In genomic region chr3:136802481-136802996, GRCh38 we compare ENCODE assay signal across 12 cellular contexts. TPM values are rescaled to one million over a fixed set of nuclear protein-coding genes. Genes with fewer than 3 reads are reported as not detected.
DNase-seq lines count a peak whose midpoint lies in the region; ATAC-seq, FAIRE-seq and TF ChIP-seq lines count a peak whose summit lies in the region.
"Had no signal": no experiment of that assay in that cellular context is flagged by ENCODE, and none has a peak within 500 bp of the region (broad histone marks: within the 10 kb centered on the region; RNA-seq: fewer than 3 reads in every experiment).

No MANE protein-coding gene starts in this region.

- H3K27ac ChIP-seq in K562 (ENCODE audit: extremely low read depth, low read depth, low read length) (no peak overlapping the region), HepG2 (ENCODE audit: extremely low read length, insufficient read depth, low read length) (no peak overlapping the region)

- H3K4me3 Mint-ChIP-seq in activated T-helper 1 cell treated with anti-CD3 and anti-CD28 coated beads, Interleukin-12 subunit alpha, Interleukin-12 subunit beta, Interleukin-2, Interleukin-4 antibody, amounts not matched to agents 30 ng/mL and 10 ng/mL and 1 ng/mL, durations not matched to agents 14 hours and 24 hours and 36 hours, result no peak overlapping the region
- H3K4me3 Mint-ChIP-seq: CD4-positive, alpha-beta memory T cell had no signal

- no peak for TF ChIP-seq EP300 in K562 (IDR thresholded peaks at IDR 0.05; ENCODE audit: low read length)
- TF ChIP-seq EP300 in HepG2 (IDR thresholded peaks at IDR 0.05; ENCODE audit: low read depth in 2 of 2, low read length in 2 of 2), result no peak
- no peak for TF ChIP-seq EP300 in HepG2 (CRISPR knock-in tag; IDR thresholded peaks at IDR 0.05; ENCODE audit: borderline replicate concordance)

- no peak for TF ChIP-seq CTCF in K562 (IDR thresholded peaks at IDR 0.05 in 2 of 3, conservative IDR thresholded peaks at IDR 0.05 in 1 of 3; ENCODE audit: insufficient read depth in 2 of 3, low read depth in 1 of 3, low read length in 3 of 3)
- no peak for TF ChIP-seq CTCF in HepG2 (CRISPR knock-in tag; IDR thresholded peaks at IDR 0.05)

- H3K9me3 ChIP-seq in K562 (replicated peaks; ENCODE audit: control insufficient read depth, insufficient read depth, low read depth, low read length) (no peaks in the 10 kb centered on the region), HepG2 (ENCODE audit: low read length) (no peaks in the 10 kb centered on the region)

- H3K4me2 ChIP-seq in K562 (ENCODE audit: insufficient read depth, low read length) (no peak overlapping the region), HepG2 (ENCODE audit: low read depth, low read length) (no peak overlapping the region)

- intact Hi-C loops in K562 (cut with micrococcal nuclease) (no loop called here), HepG2 (cut with micrococcal nuclease; ENCODE audit: unreplicated experiment) (no loop called here)
- intact Hi-C loops in activated T-helper 1 cell treated with anti-CD3 and anti-CD28 coated beads, Interleukin-12 subunit alpha, Interleukin-12 subunit beta, Interleukin-2, Interleukin-4 antibody, amounts not matched to agents 30 ng/mL and 10 ng/mL and 1 ng/mL, durations not matched to agents 14 hours and 24 hours and 36 hours (cut with micrococcal nuclease), result no loop called here

- in situ Hi-C loops in Caki2 (cut with HindIII; ENCODE audit: low pct_unique_long_range_greater_than_20kb, low sequenced_read_pairs) (no loop called here), K562 (cut with MboI) (no loop called here), HepG2 (cut with HindIII; ENCODE audit: extremely low pct_ligation_motif_present, low pct_unique_long_range_greater_than_20kb) (no loop called here)

- no peak for FAIRE-seq in K562 (lab: Jason Lieb, UNC)
- FAIRE-seq in HepG2 (lab: Jason Lieb, UNC), result no peak
- FAIRE-seq: endometrium, TTC549 had no signal

- peak overlapping the region; percentile 28; the same call in 1 of the 2 replicates for H2AFZ ChIP-seq in K562 (ENCODE audit: low read depth, low read length)
- H2AFZ ChIP-seq in HepG2 (ENCODE audit: low read length), result no peak overlapping the region

- TF ChIP-seq POLR2A in K562 (conservative IDR thresholded peaks at IDR 0.05), result no peak
- no peak for TF ChIP-seq POLR2A in HepG2 (IDR thresholded peaks at IDR 0.05; ENCODE audit: insufficient read depth in 1 of 2, low read depth in 2 of 2, low read length in 2 of 2)

- no peaks in the 10 kb centered on the region; a peak in 1 of 5 replicates for H3K4me1 ChIP-seq in K562 (replicated peaks in 1 of 2; ENCODE audit: control insufficient read depth in 2 of 2, insufficient read depth in 2 of 2, low read length in 2 of 2)
- 0 out of 2 replicates have a peak, but pooled peaks cover 7% of the 10 kb centered on the region for H3K4me1 ChIP-seq in HepG2 (ENCODE audit: insufficient read depth, low read length)

- no peaks in the 10 kb centered on the region for H3K36me3 ChIP-seq in K562 (ENCODE audit: control insufficient read depth, insufficient read depth, low read length)
- no peaks in the 10 kb centered on the region for H3K36me3 ChIP-seq in HepG2 (replicated peaks in 1 of 2; ENCODE audit: control insufficient read depth in 1 of 2, insufficient read depth in 2 of 2, low read length in 2 of 2)

- H3K4me3 ChIP-seq in K562, result no peak overlapping the region
- H3K4me3 ChIP-seq in HepG2 (replicated peaks in 1 of 3; ENCODE audit: insufficient read depth in 1 of 3, low read depth in 2 of 3, low read length in 3 of 3), result no peak overlapping the region

- H3K79me2 ChIP-seq in K562 (ENCODE audit: control insufficient read depth, insufficient read depth, low read length) (no peaks in the 10 kb centered on the region), HepG2 (ENCODE audit: insufficient read depth, low read length) (no peaks in the 10 kb centered on the region)

- H3K9me1 ChIP-seq in K562 (ENCODE audit: control insufficient read depth, insufficient read depth, low read length), result no peaks in the 10 kb centered on the region

- DNase-seq in Caki2 (ENCODE audit: low read depth), result peak; percentile 73
- peak; percentile 53 for DNase-seq in NCI-H1105 (lab: John Stamatoyannopoulos, UW)
- DNase-seq in K562 (ENCODE audit: extremely low read depth in 1 of 4, low spot score in 3 of 4), result no peak
- DNase-seq in HepG2 (ENCODE audit: low spot score), result no peak
- DNase-seq in activated T-helper 1 cell treated with anti-CD3 and anti-CD28 coated beads, Interleukin-12 subunit alpha, Interleukin-12 subunit beta, Interleukin-2, Interleukin-4 antibody, amounts not matched to agents 30 ng/mL and 10 ng/mL and 1 ng/mL, durations not matched to agents 14 hours and 24 hours and 36 hours (ENCODE audit: low spot score), result no peak
- no peak for DNase-seq in stimulated activated naive CD4-positive, alpha-beta T cell (lab: John Stamatoyannopoulos, UW)
- no peak for DNase-seq in NCI-H524 (lab: John Stamatoyannopoulos, UW)
- DNase-seq: CD4-positive, alpha-beta memory T cell; stimulated activated CD4-positive, alpha-beta T cell treated with anti-CD3 and anti-CD28 coated beads, Interleukin-12 subunit alpha, Interleukin-12 subunit beta, amount 100 ng/mL, for 4 hours had no signal

- H3K27ac Mint-ChIP-seq in activated T-helper 1 cell treated with anti-CD3 and anti-CD28 coated beads, Interleukin-12 subunit alpha, Interleukin-12 subunit beta, Interleukin-2, Interleukin-4 antibody, amounts not matched to agents 30 ng/mL and 10 ng/mL and 1 ng/mL, durations not matched to agents 14 hours and 24 hours and 36 hours, result no peak overlapping the region
- H3K27ac Mint-ChIP-seq: CD4-positive, alpha-beta memory T cell had no signal

- peaks cover 14% of the 10 kb centered on the region for H3K27me3 Mint-ChIP-seq in activated T-helper 1 cell treated with anti-CD3 and anti-CD28 coated beads, Interleukin-12 subunit alpha, Interleukin-12 subunit beta, Interleukin-2, Interleukin-4 antibody, amounts not matched to agents 30 ng/mL and 10 ng/mL and 1 ng/mL, durations not matched to agents 14 hours and 24 hours and 36 hours (ENCODE audit: insufficient read depth)
- H3K27me3 Mint-ChIP-seq: CD4-positive, alpha-beta memory T cell had no signal

- 30% methylated on average over 5 of the region's 5 CpGs for WGBS in K562 (ENCODE audit: insufficient coverage, low coverage, missing lambda C conversion rate)
- WGBS in HepG2 (ENCODE audit: low lambda C conversion rate), result 19% methylated on average over 5 of the region's 5 CpGs

- CTCF ChIA-PET in K562 (lab: Yijun Ruan, JAX; ENCODE audit: low intra/inter-chr PET ratio), result no interaction called here
- CTCF ChIA-PET in HepG2 (lab: Yijun Ruan, JAX; ENCODE audit: low intra/inter-chr PET ratio, low total read pairs), result no interaction called here

- peaks cover 5% of the 10 kb centered on the region for H3K4me1 Mint-ChIP-seq in activated T-helper 1 cell treated with anti-CD3 and anti-CD28 coated beads, Interleukin-12 subunit alpha, Interleukin-12 subunit beta, Interleukin-2, Interleukin-4 antibody, amounts not matched to agents 30 ng/mL and 10 ng/mL and 1 ng/mL, durations not matched to agents 14 hours and 24 hours and 36 hours (ENCODE audit: low read depth)

- TF ChIP-seq RAD21 in K562 (CRISPR knock-in tag; conservative IDR thresholded peaks at IDR 0.05 in 1 of 2, IDR thresholded peaks at IDR 0.05 in 1 of 2) (no peak), HepG2 (CRISPR knock-in tag; IDR thresholded peaks at IDR 0.05) (no peak)

- no peaks in the 10 kb centered on the region for H3K36me3 Mint-ChIP-seq in activated T-helper 1 cell treated with anti-CD3 and anti-CD28 coated beads, Interleukin-12 subunit alpha, Interleukin-12 subunit beta, Interleukin-2, Interleukin-4 antibody, amounts not matched to agents 30 ng/mL and 10 ng/mL and 1 ng/mL, durations not matched to agents 14 hours and 24 hours and 36 hours (ENCODE audit: low read depth)
- H3K36me3 Mint-ChIP-seq: CD4-positive, alpha-beta memory T cell had no signal

- POLR2A ChIA-PET in K562 (lab: Yijun Ruan, JAX) (no interaction called here), HepG2 (lab: Yijun Ruan, JAX) (interaction anchor here (0.7 kb wide), 1 partner anchor 211 kb away, joined by 3 read pairs; no protein-coding TSS in a partner anchor)

- H4K20me1 ChIP-seq in K562 (replicated peaks; ENCODE audit: control insufficient read depth, insufficient read depth, low read length), result no peaks in the 10 kb centered on the region
- no peaks in the 10 kb centered on the region for H4K20me1 ChIP-seq in HepG2 (ENCODE audit: insufficient read depth, low read length)

- no peak; the same call in 2 of the 3 replicates for ATAC-seq in K562
- ATAC-seq in HepG2, result no peak
- no peak for ATAC-seq in GM19397 (IDR thresholded peaks at IDR 0.05; ENCODE audit: unreplicated experiment)

- H3K9me3 Mint-ChIP-seq in activated T-helper 1 cell treated with anti-CD3 and anti-CD28 coated beads, Interleukin-12 subunit alpha, Interleukin-12 subunit beta, Interleukin-2, Interleukin-4 antibody, amounts not matched to agents 30 ng/mL and 10 ng/mL and 1 ng/mL, durations not matched to agents 14 hours and 24 hours and 36 hours, result no peaks in the 10 kb centered on the region

- H3K9ac ChIP-seq in K562 (ENCODE audit: insufficient read depth in 1 of 2, low read depth in 2 of 2, low read length in 2 of 2), result no peak overlapping the region
- H3K9ac ChIP-seq in HepG2 (ENCODE audit: insufficient read depth, low read depth, low read length), result no peak overlapping the region

- BruUV-seq in K562 (replicated peaks; lab: Mats Ljungman, UMichigan) (no TSS peak), HepG2 (replicated peaks; lab: Mats Ljungman, UMichigan) (no TSS peak)

- H3K27me3 ChIP-seq in K562 (ENCODE audit: control insufficient read depth in 2 of 2, insufficient read depth in 2 of 2, low read length in 2 of 2), result no peaks in the 10 kb centered on the region
- H3K27me3 ChIP-seq in HepG2 (ENCODE audit: control insufficient read depth in 1 of 2, insufficient read depth in 2 of 2, low read length in 2 of 2), result no peaks in the 10 kb centered on the region

RNA-seq across cellular contexts. Expression of gene SLC35G2, which starts 16.4 kb away (rescaled TPM):
- 15.8 and 16.5 TPM in 2 replicates for total RNA-seq in Caki2 (2014; rRNA removed; shearing (Covaris generic); ENCODE audit: low replicate concordance)
- 7.0 and 14.8 TPM in 2 replicates for total RNA-seq in K562 (2011; cell fraction: chromatin; rRNA removed; ENCODE audit: low replicate concordance)
- total RNA-seq in K562 (2011; cell fraction: nucleolus; rRNA removed), result 5.0 and 6.0 TPM in 2 replicates
- 9.5 and 10.6 TPM in 2 replicates for total RNA-seq in K562 (2011; cell fraction: nucleoplasm; rRNA removed)
- total RNA-seq in K562 (2014; rRNA removed) (2.1 and 3.6 TPM in 2 replicates), K562 (2014; rRNA removed; fragmentation: Illumina TruSeq; extraction: Trizol) (3.2 and 4.3 TPM in 2 replicates), K562 (2015; rRNA removed; fragmentation: Illumina TruSeq; extraction: Trizol) (2.8 and 3.8 TPM in 2 replicates), K562 (2021) (2.1 and 3.1 TPM in 2 replicates), HepG2 (2016; rRNA removed; fragmentation: Illumina TruSeq; extraction: Trizol) (4.2 and 7.6 TPM in 2 replicates)
- polyA plus RNA-seq in K562 (2011; rRNA removed) (4.5 and 5.9 TPM in 2 replicates), K562 (2014; fragmentation: Illumina TruSeq; extraction: Trizol) (2.6 and 3.0 TPM in 2 replicates), K562 (2014; fragmentation: Nextera tagmentation; extraction: Ambion mirVana) (1 to 10 TPM; 2.8 to 3.1 TPM), K562 (2014; rRNA removed) (2.7 and 3.3 TPM in 2 replicates), HepG2 (2011; rRNA removed) (10.3 and 10.7 TPM in 2 replicates)
- polyA plus RNA-seq in K562 (2011; cell fraction: cytosol; rRNA removed), result 1.5 and 3.7 TPM in 2 replicates
- 4.5 and 5.1 TPM in 2 replicates for polyA plus RNA-seq in K562 (2011; cell fraction: nucleus; rRNA removed)
- polyA plus RNA-seq in K562 (2012), result 2.3 and 2.6 TPM in 2 replicates
- 3.9 and 5.0 TPM in 2 replicates for polyA minus RNA-seq in K562 (2011; rRNA and poly(A)+ RNA removed)
- polyA minus RNA-seq in K562 (2011; cell fraction: cytosol; rRNA and poly(A)+ RNA removed), result 0.91 and 2.0 TPM in 2 replicates
- 3.2 and 3.5 TPM in 2 replicates for polyA minus RNA-seq in K562 (2011; cell fraction: nucleus; rRNA and poly(A)+ RNA removed)
- total RNA-seq in HepG2 (2016; cell fraction: cytosol; rRNA removed; fragmentation: Illumina TruSeq; extraction: Trizol; ENCODE audit: low read depth), result 2.3 and 2.7 TPM in 2 replicates
- total RNA-seq in HepG2 (2016; cell fraction: insoluble cytoplasmic fraction; rRNA removed; fragmentation: Illumina TruSeq; extraction: Trizol), result 4.5 and 6.6 TPM in 2 replicates
- total RNA-seq in HepG2 (2016; cell fraction: membrane; rRNA removed; fragmentation: Illumina TruSeq; extraction: Trizol), result 5.0 and 5.3 TPM in 2 replicates
- 7.8 and 11.3 TPM in 2 replicates for total RNA-seq in HepG2 (2016; cell fraction: nucleus; rRNA removed; fragmentation: Illumina TruSeq; extraction: Trizol)
- 4.8 and 10.3 TPM in 2 replicates for polyA plus RNA-seq in HepG2 (2011; cell fraction: cytosol; rRNA removed)
- 8.3 and 11.0 TPM in 2 replicates for polyA plus RNA-seq in HepG2 (2011; cell fraction: nucleus; rRNA removed)
- 10.6 and 13.1 TPM in 2 replicates for polyA plus RNA-seq in HepG2 (2012)
- 1.1 TPM in 2 replicates for polyA plus RNA-seq in HepG2 (2016; cell fraction: cytosol; fragmentation: Illumina TruSeq; extraction: Trizol; ENCODE audit: low read depth)
- 3.3 and 3.4 TPM in 2 replicates for polyA plus RNA-seq in HepG2 (2016; cell fraction: insoluble cytoplasmic fraction; fragmentation: Illumina TruSeq; extraction: Trizol; ENCODE audit: low read depth)
- 1.4 and 1.9 TPM in 2 replicates for polyA plus RNA-seq in HepG2 (2016; cell fraction: membrane; fragmentation: Illumina TruSeq; extraction: Trizol; ENCODE audit: low read depth)
- polyA plus RNA-seq in HepG2 (2016; cell fraction: nucleus; fragmentation: Illumina TruSeq; extraction: Trizol; ENCODE audit: insufficient read depth, low read depth), result 14.6 and 16.3 TPM in 2 replicates
- 5.3 and 12.2 TPM in 2 replicates for polyA minus RNA-seq in HepG2 (2011; rRNA and poly(A)+ RNA removed; ENCODE audit: low replicate concordance)
- polyA minus RNA-seq in HepG2 (2011; cell fraction: cytosol; rRNA and poly(A)+ RNA removed), result 3.6 and 5.6 TPM in 2 replicates
- polyA minus RNA-seq in HepG2 (2011; cell fraction: nucleus; rRNA and poly(A)+ RNA removed), result 8.5 and 9.3 TPM in 2 replicates
- 2.6 and 3.0 TPM in 2 replicates for total RNA-seq in activated T-helper 1 cell treated with anti-CD3 and anti-CD28 coated beads, Interleukin-12 subunit alpha, Interleukin-12 subunit beta, Interleukin-2, Interleukin-4 antibody, amounts not matched to agents 30 ng/mL and 10 ng/mL and 1 ng/mL, durations not matched to agents 14 hours and 24 hours and 36 hours

RNA-seq across cellular contexts. Expression of gene STAG1, which starts 50.4 kb away (rescaled TPM):
- 10.8 and 19.2 TPM in 2 replicates for total RNA-seq in Caki2 (2014; rRNA removed; shearing (Covaris generic); ENCODE audit: low replicate concordance)
- 10.7 and 41.9 TPM in 2 replicates for total RNA-seq in K562 (2011; cell fraction: chromatin; rRNA removed; ENCODE audit: low replicate concordance)
- 4.2 and 7.6 TPM in 2 replicates for total RNA-seq in K562 (2011; cell fraction: nucleolus; rRNA removed)
- total RNA-seq in K562 (2011; cell fraction: nucleoplasm; rRNA removed), result 15.5 and 17.0 TPM in 2 replicates
- total RNA-seq in K562 (2014; rRNA removed), result 8.0 and 8.2 TPM in 2 replicates
- total RNA-seq in K562 (2014; rRNA removed; fragmentation: Illumina TruSeq; extraction: Trizol), result 15.1 and 18.4 TPM in 2 replicates
- total RNA-seq in K562 (2015; rRNA removed; fragmentation: Illumina TruSeq; extraction: Trizol), result 15.5 and 17.7 TPM in 2 replicates
- 12.1 and 14.8 TPM in 2 replicates for total RNA-seq in K562 (2021)
- polyA plus RNA-seq in K562 (2011; rRNA removed), result 4.7 and 8.8 TPM in 2 replicates
- polyA plus RNA-seq in K562 (2011; cell fraction: cytosol; rRNA removed), result 1.2 and 2.2 TPM in 2 replicates
- 2.9 and 3.1 TPM in 2 replicates for polyA plus RNA-seq in K562 (2011; cell fraction: nucleus; rRNA removed)
- 5.7 and 6.9 TPM in 2 replicates for polyA plus RNA-seq in K562 (2012)
- 8.1 and 9.1 TPM in 2 replicates for polyA plus RNA-seq in K562 (2014; fragmentation: Illumina TruSeq; extraction: Trizol)
- 1 to 10 TPM; 2.7 to 3.9 TPM for polyA plus RNA-seq in K562 (2014; fragmentation: Nextera tagmentation; extraction: Ambion mirVana)
- polyA plus RNA-seq in K562 (2014; rRNA removed), result 6.7 and 6.8 TPM in 2 replicates
- 20.7 TPM in 2 replicates for polyA minus RNA-seq in K562 (2011; rRNA and poly(A)+ RNA removed)
- 4.4 and 6.0 TPM in 2 replicates for polyA minus RNA-seq in K562 (2011; cell fraction: cytosol; rRNA and poly(A)+ RNA removed)
- polyA minus RNA-seq in K562 (2011; cell fraction: nucleus; rRNA and poly(A)+ RNA removed), result 5.9 and 10.9 TPM in 2 replicates
- total RNA-seq in HepG2 (2016; rRNA removed; fragmentation: Illumina TruSeq; extraction: Trizol), result 25.9 and 37.8 TPM in 2 replicates
- total RNA-seq in HepG2 (2016; cell fraction: cytosol; rRNA removed; fragmentation: Illumina TruSeq; extraction: Trizol; ENCODE audit: low read depth), result 12.4 and 13.3 TPM in 2 replicates
- 27.2 and 38.3 TPM in 2 replicates for total RNA-seq in HepG2 (2016; cell fraction: insoluble cytoplasmic fraction; rRNA removed; fragmentation: Illumina TruSeq; extraction: Trizol)
- 13.0 and 13.7 TPM in 2 replicates for total RNA-seq in HepG2 (2016; cell fraction: membrane; rRNA removed; fragmentation: Illumina TruSeq; extraction: Trizol)
- total RNA-seq in HepG2 (2016; cell fraction: nucleus; rRNA removed; fragmentation: Illumina TruSeq; extraction: Trizol), result 45.3 and 46.5 TPM in 2 replicates
- 5.8 and 6.2 TPM in 2 replicates for polyA plus RNA-seq in HepG2 (2011; rRNA removed)
- polyA plus RNA-seq in HepG2 (2011; cell fraction: cytosol; rRNA removed), result 2.4 and 4.3 TPM in 2 replicates
- polyA plus RNA-seq in HepG2 (2011; cell fraction: nucleus; rRNA removed), result 2.8 and 4.2 TPM in 2 replicates
- 7.8 and 8.7 TPM in 2 replicates for polyA plus RNA-seq in HepG2 (2012)
- 1.00 and 1.1 TPM in 2 replicates for polyA plus RNA-seq in HepG2 (2016; cell fraction: cytosol; fragmentation: Illumina TruSeq; extraction: Trizol; ENCODE audit: low read depth)
- polyA plus RNA-seq in HepG2 (2016; cell fraction: insoluble cytoplasmic fraction; fragmentation: Illumina TruSeq; extraction: Trizol; ENCODE audit: low read depth), result 19.1 and 21.9 TPM in 2 replicates
- 2.9 and 3.1 TPM in 2 replicates for polyA plus RNA-seq in HepG2 (2016; cell fraction: membrane; fragmentation: Illumina TruSeq; extraction: Trizol; ENCODE audit: low read depth)
- polyA plus RNA-seq in HepG2 (2016; cell fraction: nucleus; fragmentation: Illumina TruSeq; extraction: Trizol; ENCODE audit: insufficient read depth, low read depth), result 16.1 and 16.2 TPM in 2 replicates
- 5.2 and 17.2 TPM in 2 replicates for polyA minus RNA-seq in HepG2 (2011; rRNA and poly(A)+ RNA removed; ENCODE audit: low replicate concordance)
- polyA minus RNA-seq in HepG2 (2011; cell fraction: cytosol; rRNA and poly(A)+ RNA removed), result 9.1 and 13.0 TPM in 2 replicates
- 44.2 and 44.3 TPM in 2 replicates for polyA minus RNA-seq in HepG2 (2011; cell fraction: nucleus; rRNA and poly(A)+ RNA removed)
- 46.5 and 47.1 TPM in 2 replicates for total RNA-seq in activated T-helper 1 cell treated with anti-CD3 and anti-CD28 coated beads, Interleukin-12 subunit alpha, Interleukin-12 subunit beta, Interleukin-2, Interleukin-4 antibody, amounts not matched to agents 30 ng/mL and 10 ng/mL and 1 ng/mL, durations not matched to agents 14 hours and 24 hours and 36 hours

RNA-seq across cellular contexts. Expression of gene NCK1, which starts 59.5 kb away (rescaled TPM):
- total RNA-seq in Caki2 (2014; rRNA removed; shearing (Covaris generic); ENCODE audit: low replicate concordance), result 29.5 and 46.9 TPM in 2 replicates
- 18.7 and 56.8 TPM in 2 replicates for total RNA-seq in K562 (2011; cell fraction: chromatin; rRNA removed; ENCODE audit: low replicate concordance)
- 11.3 and 15.9 TPM in 2 replicates for total RNA-seq in K562 (2011; cell fraction: nucleolus; rRNA removed)
- 30.7 and 64.5 TPM in 2 replicates for total RNA-seq in K562 (2011; cell fraction: nucleoplasm; rRNA removed)
- total RNA-seq in K562 (2014; rRNA removed) (14.9 and 23.2 TPM in 2 replicates), K562 (2014; rRNA removed; fragmentation: Illumina TruSeq; extraction: Trizol) (24.4 and 25.0 TPM in 2 replicates), K562 (2015; rRNA removed; fragmentation: Illumina TruSeq; extraction: Trizol) (23.2 and 27.1 TPM in 2 replicates), K562 (2021) (22.6 and 23.2 TPM in 2 replicates), HepG2 (2016; rRNA removed; fragmentation: Illumina TruSeq; extraction: Trizol) (30.4 and 51.0 TPM in 2 replicates)
- polyA plus RNA-seq in K562 (2011; rRNA removed) (22.9 and 30.5 TPM in 2 replicates), K562 (2014; fragmentation: Illumina TruSeq; extraction: Trizol) (26.4 and 30.0 TPM in 2 replicates), K562 (2014; fragmentation: Nextera tagmentation; extraction: Ambion mirVana) (10 to 100 TPM; 17.3 to 24.4 TPM), K562 (2014; rRNA removed) (22.2 and 25.7 TPM in 2 replicates), HepG2 (2011; rRNA removed) (11.0 and 14.7 TPM in 2 replicates)
- polyA plus RNA-seq in K562 (2011; cell fraction: cytosol; rRNA removed), result 4.0 and 8.7 TPM in 2 replicates
- polyA plus RNA-seq in K562 (2011; cell fraction: nucleus; rRNA removed), result 6.3 and 11.6 TPM in 2 replicates
- 17.4 and 19.4 TPM in 2 replicates for polyA plus RNA-seq in K562 (2012)
- polyA minus RNA-seq in K562 (2011; rRNA and poly(A)+ RNA removed), result 46.4 and 62.6 TPM in 2 replicates
- 13.9 and 16.8 TPM in 2 replicates for polyA minus RNA-seq in K562 (2011; cell fraction: cytosol; rRNA and poly(A)+ RNA removed)
- 18.2 and 29.5 TPM in 2 replicates for polyA minus RNA-seq in K562 (2011; cell fraction: nucleus; rRNA and poly(A)+ RNA removed)
- 8.3 and 17.1 TPM in 2 replicates for total RNA-seq in HepG2 (2016; cell fraction: cytosol; rRNA removed; fragmentation: Illumina TruSeq; extraction: Trizol; ENCODE audit: low read depth)
- 35.7 and 48.8 TPM in 2 replicates for total RNA-seq in HepG2 (2016; cell fraction: insoluble cytoplasmic fraction; rRNA removed; fragmentation: Illumina TruSeq; extraction: Trizol)
- 21.3 and 25.2 TPM in 2 replicates for total RNA-seq in HepG2 (2016; cell fraction: membrane; rRNA removed; fragmentation: Illumina TruSeq; extraction: Trizol)
- 27.2 and 29.5 TPM in 2 replicates for total RNA-seq in HepG2 (2016; cell fraction: nucleus; rRNA removed; fragmentation: Illumina TruSeq; extraction: Trizol)
- 6.2 and 9.9 TPM in 2 replicates for polyA plus RNA-seq in HepG2 (2011; cell fraction: cytosol; rRNA removed)
- polyA plus RNA-seq in HepG2 (2011; cell fraction: nucleus; rRNA removed), result 6.5 and 6.9 TPM in 2 replicates
- 16.0 and 17.6 TPM in 2 replicates for polyA plus RNA-seq in HepG2 (2012)
- polyA plus RNA-seq in HepG2 (2016; cell fraction: cytosol; fragmentation: Illumina TruSeq; extraction: Trizol; ENCODE audit: low read depth), result 4.2 and 6.7 TPM in 2 replicates
- polyA plus RNA-seq in HepG2 (2016; cell fraction: insoluble cytoplasmic fraction; fragmentation: Illumina TruSeq; extraction: Trizol; ENCODE audit: low read depth), result 45.9 and 47.3 TPM in 2 replicates
- polyA plus RNA-seq in HepG2 (2016; cell fraction: membrane; fragmentation: Illumina TruSeq; extraction: Trizol; ENCODE audit: low read depth), result 9.9 and 12.4 TPM in 2 replicates
- polyA plus RNA-seq in HepG2 (2016; cell fraction: nucleus; fragmentation: Illumina TruSeq; extraction: Trizol; ENCODE audit: insufficient read depth, low read depth), result 17.3 and 21.6 TPM in 2 replicates
- polyA minus RNA-seq in HepG2 (2011; rRNA and poly(A)+ RNA removed; ENCODE audit: low replicate concordance), result 8.7 and 12.3 TPM in 2 replicates
- polyA minus RNA-seq in HepG2 (2011; cell fraction: cytosol; rRNA and poly(A)+ RNA removed), result 13.4 and 16.2 TPM in 2 replicates
- polyA minus RNA-seq in HepG2 (2011; cell fraction: nucleus; rRNA and poly(A)+ RNA removed), result 51.5 and 57.7 TPM in 2 replicates
- 33.2 and 33.4 TPM in 2 replicates for total RNA-seq in activated T-helper 1 cell treated with anti-CD3 and anti-CD28 coated beads, Interleukin-12 subunit alpha, Interleukin-12 subunit beta, Interleukin-2, Interleukin-4 antibody, amounts not matched to agents 30 ng/mL and 10 ng/mL and 1 ng/mL, durations not matched to agents 14 hours and 24 hours and 36 hours

Comparison
In these comparisons a context has a peak if more than half of its experiments do, and no peak if none do; other contexts are left out.
1. DNase-seq: peak in Caki2 (single experiment) and NCI-H1105 (single experiment); none in K562 (0 of 4), HepG2 (single experiment), activated T-helper 1 cell treated with anti-CD3 and anti-CD28 coated beads, Interleukin-12 subunit alpha, Interleukin-12 subunit beta, Interleukin-2, Interleukin-4 antibody, amounts not matched to agents 30 ng/mL and 10 ng/mL and 1 ng/mL, durations not matched to agents 14 hours and 24 hours and 36 hours (single experiment), stimulated activated naive CD4-positive, alpha-beta T cell (0 of 6) and NCI-H524 (0 of 2).